Comparison of ENCODE assay signal across 1 cellular context in the genomic region with DNA sequence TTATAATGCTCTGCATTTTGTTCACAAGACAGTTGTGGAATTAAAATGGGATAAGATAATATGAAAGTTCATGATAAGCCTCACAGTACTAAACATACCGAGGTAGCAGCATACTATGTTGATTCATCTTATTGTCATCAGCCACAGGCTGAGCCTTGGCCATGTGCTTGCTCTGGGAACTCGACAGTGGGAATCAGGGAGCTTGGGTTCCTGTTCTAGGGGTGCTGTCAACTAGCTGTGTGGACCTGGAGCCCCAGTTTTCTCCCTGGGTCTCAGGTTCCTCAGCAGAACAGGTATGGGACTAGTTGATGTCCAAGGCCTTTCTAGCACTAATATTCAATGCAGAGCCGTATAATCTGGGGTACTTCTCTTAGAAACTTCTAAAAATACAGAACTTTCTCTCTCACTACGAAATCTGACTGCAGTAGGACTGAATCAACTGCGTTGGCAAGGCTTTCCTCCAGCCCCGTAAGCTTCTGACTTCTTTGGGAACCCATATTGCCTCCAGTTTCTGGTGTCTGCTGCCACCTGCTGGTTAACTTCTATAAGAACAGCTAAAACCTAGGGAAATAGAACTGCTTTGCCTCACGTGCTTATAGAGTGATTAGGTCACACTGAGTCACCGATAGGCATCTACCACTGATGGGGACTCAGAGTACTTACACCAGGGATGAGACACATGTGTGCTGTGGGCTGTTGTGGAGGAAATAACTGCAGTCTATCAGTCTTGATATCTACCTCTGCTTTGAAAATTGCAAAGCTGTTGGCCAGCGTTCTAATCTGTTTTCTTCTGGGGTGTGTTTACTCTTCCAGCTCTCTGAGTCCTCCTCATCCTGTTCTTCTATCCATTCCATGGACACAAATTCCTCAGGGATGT.
TF ChIP-seq lines count a peak whose summit lies in the region.

No MANE protein-coding gene starts in this region.

TF ChIP-seq in K562, 482 proteins besides CTCF, POLR2A, EP300 and RAD21 (continued from another document and continues in another):
- TF ChIP-seq, protein P1, sequence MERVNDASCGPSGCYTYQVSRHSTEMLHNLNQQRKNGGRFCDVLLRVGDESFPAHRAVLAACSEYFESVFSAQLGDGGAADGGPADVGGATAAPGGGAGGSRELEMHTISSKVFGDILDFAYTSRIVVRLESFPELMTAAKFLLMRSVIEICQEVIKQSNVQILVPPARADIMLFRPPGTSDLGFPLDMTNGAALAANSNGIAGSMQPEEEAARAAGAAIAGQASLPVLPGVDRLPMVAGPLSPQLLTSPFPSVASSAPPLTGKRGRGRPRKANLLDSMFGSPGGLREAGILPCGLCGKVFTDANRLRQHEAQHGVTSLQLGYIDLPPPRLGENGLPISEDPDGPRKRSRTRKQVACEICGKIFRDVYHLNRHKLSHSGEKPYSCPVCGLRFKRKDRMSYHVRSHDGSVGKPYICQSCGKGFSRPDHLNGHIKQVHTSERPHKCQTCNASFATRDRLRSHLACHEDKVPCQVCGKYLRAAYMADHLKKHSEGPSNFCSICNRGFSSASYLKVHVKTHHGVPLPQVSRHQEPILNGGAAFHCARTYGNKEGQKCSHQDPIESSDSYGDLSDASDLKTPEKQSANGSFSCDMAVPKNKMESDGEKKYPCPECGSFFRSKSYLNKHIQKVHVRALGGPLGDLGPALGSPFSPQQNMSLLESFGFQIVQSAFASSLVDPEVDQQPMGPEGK (CRISPR knock-in tag; IDR thresholded peaks at IDR 0.05; ENCODE audit: borderline replicate concordance) = no peak
- TF ChIP-seq ZNF197 (CRISPR knock-in tag; IDR thresholded peaks at IDR 0.05; ENCODE audit: low read depth) (no peak), SREBF1 (IDR thresholded peaks at IDR 0.05; ENCODE audit: borderline replicate concordance, low read depth, low read length) (no peak), SAFB2 (IDR thresholded peaks at IDR 0.05; ENCODE audit: borderline replicate concordance, low read depth, low read length, severe bottlenecking) (no peak), GABPB1 (CRISPR knock-in tag; IDR thresholded peaks at IDR 0.05) (peak; percentile 26; the same call in 1 of the 2 replicates), KLF16 (IDR thresholded peaks at IDR 0.05) (0 out of 2 replicates have a peak, but pooled peaks have one; percentile 32), U2AF2 (optimal IDR thresholded peaks at IDR 0.05; ENCODE audit: low read depth, low read length) (no peak), ZNF507 (tag; conservative IDR thresholded peaks at IDR 0.05) (no peak), NCOA6 (IDR thresholded peaks at IDR 0.05) (no peak), ZFP30 (CRISPR knock-in tag; IDR thresholded peaks at IDR 0.05; ENCODE audit: borderline replicate concordance) (no peak), C11orf30 (IDR thresholded peaks at IDR 0.05; ENCODE audit: low read depth) (no peak), MBD2 (IDR thresholded peaks at IDR 0.05; ENCODE audit: borderline replicate concordance, low read depth) (no peak), DIDO1 (tag; IDR thresholded peaks at IDR 0.05; ENCODE audit: low read depth) (peak; percentile 70; the same call in 1 of the 2 replicates), SMC3 (conservative IDR thresholded peaks at IDR 0.05; ENCODE audit: insufficient read depth, low read depth, low read length) (peak; percentile 83), TCFL5 (CRISPR knock-in tag; conservative IDR thresholded peaks at IDR 0.05) (no peak), ZC3H8 (IDR thresholded peaks at IDR 0.05) (no peak), TRIM24 (IDR thresholded peaks at IDR 0.05) (peak; percentile 42 to 44; a peak in 1 of 4 replicates), KDM4B (IDR thresholded peaks at IDR 0.05; ENCODE audit: borderline replicate concordance in 2 of 2, low read depth in 1 of 2) (no peak), ARID1B (IDR thresholded peaks at IDR 0.05) (peak; percentile 79), GABPB2 (CRISPR knock-in tag; conservative IDR thresholded peaks at IDR 0.05) (no peak), ZNF12 (CRISPR knock-in tag; IDR thresholded peaks at IDR 0.05) (no peak), CBX2 (IDR thresholded peaks at IDR 0.05; ENCODE audit: insufficient read depth, low read length, poor library complexity, severe bottlenecking) (no peak), FOXP1 (CRISPR knock-in tag; IDR thresholded peaks at IDR 0.05) (no peak), ZNF143 (CRISPR knock-in tag; IDR thresholded peaks at IDR 0.05) (no peak), KDM2B (CRISPR knock-in tag; IDR thresholded peaks at IDR 0.05) (no peak), XRCC3 (IDR thresholded peaks at IDR 0.05) (no peak), ETV1 (tag; conservative IDR thresholded peaks at IDR 0.05; ENCODE audit: low read depth) (0 out of 2 replicates have a peak, but pooled peaks have one; percentile 17)
- TF ChIP-seq, protein P2, sequence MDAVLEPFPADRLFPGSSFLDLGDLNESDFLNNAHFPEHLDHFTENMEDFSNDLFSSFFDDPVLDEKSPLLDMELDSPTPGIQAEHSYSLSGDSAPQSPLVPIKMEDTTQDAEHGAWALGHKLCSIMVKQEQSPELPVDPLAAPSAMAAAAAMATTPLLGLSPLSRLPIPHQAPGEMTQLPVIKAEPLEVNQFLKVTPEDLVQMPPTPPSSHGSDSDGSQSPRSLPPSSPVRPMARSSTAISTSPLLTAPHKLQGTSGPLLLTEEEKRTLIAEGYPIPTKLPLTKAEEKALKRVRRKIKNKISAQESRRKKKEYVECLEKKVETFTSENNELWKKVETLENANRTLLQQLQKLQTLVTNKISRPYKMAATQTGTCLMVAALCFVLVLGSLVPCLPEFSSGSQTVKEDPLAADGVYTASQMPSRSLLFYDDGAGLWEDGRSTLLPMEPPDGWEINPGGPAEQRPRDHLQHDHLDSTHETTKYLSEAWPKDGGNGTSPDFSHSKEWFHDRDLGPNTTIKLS (IDR thresholded peaks at IDR 0.05; ENCODE audit: borderline replicate concordance, low read depth) = 0 out of 2 replicates have a peak, but pooled peaks have one; percentile 15
- TF ChIP-seq, protein P3, sequence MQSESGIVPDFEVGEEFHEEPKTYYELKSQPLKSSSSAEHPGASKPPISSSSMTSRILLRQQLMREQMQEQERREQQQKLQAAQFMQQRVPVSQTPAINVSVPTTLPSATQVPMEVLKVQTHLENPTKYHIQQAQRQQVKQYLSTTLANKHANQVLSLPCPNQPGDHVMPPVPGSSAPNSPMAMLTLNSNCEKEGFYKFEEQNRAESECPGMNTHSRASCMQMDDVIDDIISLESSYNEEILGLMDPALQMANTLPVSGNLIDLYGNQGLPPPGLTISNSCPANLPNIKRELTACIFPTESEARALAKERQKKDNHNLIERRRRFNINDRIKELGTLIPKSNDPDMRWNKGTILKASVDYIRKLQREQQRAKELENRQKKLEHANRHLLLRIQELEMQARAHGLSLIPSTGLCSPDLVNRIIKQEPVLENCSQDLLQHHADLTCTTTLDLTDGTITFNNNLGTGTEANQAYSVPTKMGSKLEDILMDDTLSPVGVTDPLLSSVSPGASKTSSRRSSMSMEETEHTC (IDR thresholded peaks at IDR 0.05) = peak; percentile 86
- TF ChIP-seq, protein P4, sequence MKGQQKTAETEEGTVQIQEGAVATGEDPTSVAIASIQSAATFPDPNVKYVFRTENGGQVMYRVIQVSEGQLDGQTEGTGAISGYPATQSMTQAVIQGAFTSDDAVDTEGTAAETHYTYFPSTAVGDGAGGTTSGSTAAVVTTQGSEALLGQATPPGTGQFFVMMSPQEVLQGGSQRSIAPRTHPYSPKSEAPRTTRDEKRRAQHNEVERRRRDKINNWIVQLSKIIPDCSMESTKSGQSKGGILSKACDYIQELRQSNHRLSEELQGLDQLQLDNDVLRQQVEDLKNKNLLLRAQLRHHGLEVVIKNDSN (CRISPR knock-in tag; IDR thresholded peaks at IDR 0.05) = peak; percentile 87
- TF ChIP-seq, protein P5, sequence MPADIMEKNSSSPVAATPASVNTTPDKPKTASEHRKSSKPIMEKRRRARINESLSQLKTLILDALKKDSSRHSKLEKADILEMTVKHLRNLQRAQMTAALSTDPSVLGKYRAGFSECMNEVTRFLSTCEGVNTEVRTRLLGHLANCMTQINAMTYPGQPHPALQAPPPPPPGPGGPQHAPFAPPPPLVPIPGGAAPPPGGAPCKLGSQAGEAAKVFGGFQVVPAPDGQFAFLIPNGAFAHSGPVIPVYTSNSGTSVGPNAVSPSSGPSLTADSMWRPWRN (IDR thresholded peaks at IDR 0.05; ENCODE audit: low read depth) = 0 out of 2 replicates have a peak, but pooled peaks have one; percentile 37
- TF ChIP-seq, protein P6, sequence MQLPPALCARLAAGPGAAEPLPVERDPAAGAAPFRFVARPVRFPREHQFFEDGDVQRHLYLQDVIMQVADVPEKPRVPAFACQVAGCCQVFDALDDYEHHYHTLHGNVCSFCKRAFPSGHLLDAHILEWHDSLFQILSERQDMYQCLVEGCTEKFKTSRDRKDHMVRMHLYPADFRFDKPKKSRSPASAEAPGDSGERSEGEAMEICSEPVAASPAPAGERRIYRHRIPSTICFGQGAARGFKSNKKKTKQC (CRISPR knock-in tag; IDR thresholded peaks at IDR 0.05) = no peak
- TF ChIP-seq, protein P7, sequence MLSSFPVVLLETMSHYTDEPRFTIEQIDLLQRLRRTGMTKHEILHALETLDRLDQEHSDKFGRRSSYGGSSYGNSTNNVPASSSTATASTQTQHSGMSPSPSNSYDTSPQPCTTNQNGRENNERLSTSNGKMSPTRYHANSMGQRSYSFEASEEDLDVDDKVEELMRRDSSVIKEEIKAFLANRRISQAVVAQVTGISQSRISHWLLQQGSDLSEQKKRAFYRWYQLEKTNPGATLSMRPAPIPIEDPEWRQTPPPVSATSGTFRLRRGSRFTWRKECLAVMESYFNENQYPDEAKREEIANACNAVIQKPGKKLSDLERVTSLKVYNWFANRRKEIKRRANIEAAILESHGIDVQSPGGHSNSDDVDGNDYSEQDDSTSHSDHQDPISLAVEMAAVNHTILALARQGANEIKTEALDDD (IDR thresholded peaks at IDR 0.05) = peak; percentile 88
- TF ChIP-seq, protein P8, sequence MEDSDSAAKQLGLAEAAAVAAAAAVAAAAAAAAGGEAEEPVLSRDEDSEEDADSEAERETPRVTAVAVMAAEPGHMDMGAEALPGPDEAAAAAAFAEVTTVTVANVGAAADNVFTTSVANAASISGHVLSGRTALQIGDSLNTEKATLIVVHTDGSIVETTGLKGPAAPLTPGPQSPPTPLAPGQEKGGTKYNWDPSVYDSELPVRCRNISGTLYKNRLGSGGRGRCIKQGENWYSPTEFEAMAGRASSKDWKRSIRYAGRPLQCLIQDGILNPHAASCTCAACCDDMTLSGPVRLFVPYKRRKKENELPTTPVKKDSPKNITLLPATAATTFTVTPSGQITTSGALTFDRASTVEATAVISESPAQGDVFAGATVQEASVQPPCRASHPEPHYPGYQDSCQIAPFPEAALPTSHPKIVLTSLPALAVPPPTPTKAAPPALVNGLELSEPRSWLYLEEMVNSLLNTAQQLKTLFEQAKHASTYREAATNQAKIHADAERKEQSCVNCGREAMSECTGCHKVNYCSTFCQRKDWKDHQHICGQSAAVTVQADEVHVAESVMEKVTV (CRISPR knock-in tag; IDR thresholded peaks at IDR 0.05) = peak; percentile 87
- TF ChIP-seq, protein P9, sequence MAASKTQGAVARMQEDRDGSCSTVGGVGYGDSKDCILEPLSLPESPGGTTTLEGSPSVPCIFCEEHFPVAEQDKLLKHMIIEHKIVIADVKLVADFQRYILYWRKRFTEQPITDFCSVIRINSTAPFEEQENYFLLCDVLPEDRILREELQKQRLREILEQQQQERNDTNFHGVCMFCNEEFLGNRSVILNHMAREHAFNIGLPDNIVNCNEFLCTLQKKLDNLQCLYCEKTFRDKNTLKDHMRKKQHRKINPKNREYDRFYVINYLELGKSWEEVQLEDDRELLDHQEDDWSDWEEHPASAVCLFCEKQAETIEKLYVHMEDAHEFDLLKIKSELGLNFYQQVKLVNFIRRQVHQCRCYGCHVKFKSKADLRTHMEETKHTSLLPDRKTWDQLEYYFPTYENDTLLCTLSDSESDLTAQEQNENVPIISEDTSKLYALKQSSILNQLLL (CRISPR knock-in tag; IDR thresholded peaks at IDR 0.05; ENCODE audit: borderline replicate concordance) = no peak
- TF ChIP-seq, protein P10, sequence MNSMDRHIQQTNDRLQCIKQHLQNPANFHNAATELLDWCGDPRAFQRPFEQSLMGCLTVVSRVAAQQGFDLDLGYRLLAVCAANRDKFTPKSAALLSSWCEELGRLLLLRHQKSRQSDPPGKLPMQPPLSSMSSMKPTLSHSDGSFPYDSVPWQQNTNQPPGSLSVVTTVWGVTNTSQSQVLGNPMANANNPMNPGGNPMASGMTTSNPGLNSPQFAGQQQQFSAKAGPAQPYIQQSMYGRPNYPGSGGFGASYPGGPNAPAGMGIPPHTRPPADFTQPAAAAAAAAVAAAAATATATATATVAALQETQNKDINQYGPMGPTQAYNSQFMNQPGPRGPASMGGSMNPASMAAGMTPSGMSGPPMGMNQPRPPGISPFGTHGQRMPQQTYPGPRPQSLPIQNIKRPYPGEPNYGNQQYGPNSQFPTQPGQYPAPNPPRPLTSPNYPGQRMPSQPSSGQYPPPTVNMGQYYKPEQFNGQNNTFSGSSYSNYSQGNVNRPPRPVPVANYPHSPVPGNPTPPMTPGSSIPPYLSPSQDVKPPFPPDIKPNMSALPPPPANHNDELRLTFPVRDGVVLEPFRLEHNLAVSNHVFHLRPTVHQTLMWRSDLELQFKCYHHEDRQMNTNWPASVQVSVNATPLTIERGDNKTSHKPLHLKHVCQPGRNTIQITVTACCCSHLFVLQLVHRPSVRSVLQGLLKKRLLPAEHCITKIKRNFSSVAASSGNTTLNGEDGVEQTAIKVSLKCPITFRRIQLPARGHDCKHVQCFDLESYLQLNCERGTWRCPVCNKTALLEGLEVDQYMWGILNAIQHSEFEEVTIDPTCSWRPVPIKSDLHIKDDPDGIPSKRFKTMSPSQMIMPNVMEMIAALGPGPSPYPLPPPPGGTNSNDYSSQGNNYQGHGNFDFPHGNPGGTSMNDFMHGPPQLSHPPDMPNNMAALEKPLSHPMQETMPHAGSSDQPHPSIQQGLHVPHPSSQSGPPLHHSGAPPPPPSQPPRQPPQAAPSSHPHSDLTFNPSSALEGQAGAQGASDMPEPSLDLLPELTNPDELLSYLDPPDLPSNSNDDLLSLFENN (IDR thresholded peaks at IDR 0.05; ENCODE audit: low read depth in 2 of 2, low read length in 2 of 2) = no peak
- TF ChIP-seq, protein P11, sequence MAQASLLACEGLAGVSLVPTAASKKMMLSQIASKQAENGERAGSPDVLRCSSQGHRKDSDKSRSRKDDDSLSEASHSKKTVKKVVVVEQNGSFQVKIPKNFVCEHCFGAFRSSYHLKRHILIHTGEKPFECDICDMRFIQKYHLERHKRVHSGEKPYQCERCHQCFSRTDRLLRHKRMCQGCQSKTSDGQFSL (CRISPR knock-in tag; IDR thresholded peaks at IDR 0.05) = no peak
- TF ChIP-seq, protein P11 (tag; IDR thresholded peaks at IDR 0.05) = no peak
- TF ChIP-seq, protein P12, sequence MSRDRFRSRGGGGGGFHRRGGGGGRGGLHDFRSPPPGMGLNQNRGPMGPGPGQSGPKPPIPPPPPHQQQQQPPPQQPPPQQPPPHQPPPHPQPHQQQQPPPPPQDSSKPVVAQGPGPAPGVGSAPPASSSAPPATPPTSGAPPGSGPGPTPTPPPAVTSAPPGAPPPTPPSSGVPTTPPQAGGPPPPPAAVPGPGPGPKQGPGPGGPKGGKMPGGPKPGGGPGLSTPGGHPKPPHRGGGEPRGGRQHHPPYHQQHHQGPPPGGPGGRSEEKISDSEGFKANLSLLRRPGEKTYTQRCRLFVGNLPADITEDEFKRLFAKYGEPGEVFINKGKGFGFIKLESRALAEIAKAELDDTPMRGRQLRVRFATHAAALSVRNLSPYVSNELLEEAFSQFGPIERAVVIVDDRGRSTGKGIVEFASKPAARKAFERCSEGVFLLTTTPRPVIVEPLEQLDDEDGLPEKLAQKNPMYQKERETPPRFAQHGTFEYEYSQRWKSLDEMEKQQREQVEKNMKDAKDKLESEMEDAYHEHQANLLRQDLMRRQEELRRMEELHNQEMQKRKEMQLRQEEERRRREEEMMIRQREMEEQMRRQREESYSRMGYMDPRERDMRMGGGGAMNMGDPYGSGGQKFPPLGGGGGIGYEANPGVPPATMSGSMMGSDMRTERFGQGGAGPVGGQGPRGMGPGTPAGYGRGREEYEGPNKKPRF (IDR thresholded peaks at IDR 0.05; ENCODE audit: low read depth, low read length) = no peak
